Comparison of ENCODE assay signal across 23 cellular contexts in genomic region chrX:32582729-32583128, GRCh38.
DNase-seq lines count a peak whose midpoint lies in the region; ATAC-seq, FAIRE-seq and TF ChIP-seq lines count a peak whose summit lies in the region.
"Had no signal": no experiment of that assay in that cellular context is flagged by ENCODE, and none has a peak within 500 bp of the region (broad histone marks: within the 10 kb centered on the region; RNA-seq: fewer than 3 reads in every experiment).

No MANE protein-coding gene starts in this region.

- no peak overlapping the region for H2AFZ ChIP-seq in H1 (ENCODE audit: low read length)

- intact Hi-C loops in psoas muscle (cut with DNase I): no loop called here
- intact Hi-C loops in esophagus squamous epithelium (cut with DNase I): no loop called here

- no peak overlapping the region for H3K4ac ChIP-seq in H1 (replicated peaks; ENCODE audit: insufficient read length, low read depth, low read length)

- POLR2A ChIA-PET in H1 (lab: Charles Lee; ENCODE audit: partially characterized antibody): no interaction called here

- TF ChIP-seq POLR2A in H1 (IDR thresholded peaks at IDR 0.05; ENCODE audit: control extremely low read depth in 1 of 2, low read depth in 2 of 2, low read length in 2 of 2): no peak
- TF ChIP-seq POLR2A in esophagus squamous epithelium (IDR thresholded peaks at IDR 0.05): no peak

- ATAC-seq in psoas muscle: no peak
- ATAC-seq: GM12878, HCT116 had no signal

- H3K27me3 ChIP-seq in H1 (replicated peaks in 1 of 4; ENCODE audit: control insufficient read depth in 3 of 4, extremely low read depth in 1 of 4, insufficient read depth in 3 of 4, low read length in 3 of 4) (no peaks in the 10 kb centered on the region; a peak in 1 of 7 replicates), iPS-18a (ENCODE audit: control insufficient read depth, insufficient read depth, low read length) (peaks cover 4% of the 10 kb centered on the region), psoas muscle (ENCODE audit: insufficient read depth in 3 of 3, low read length in 2 of 3) (no peaks in the 10 kb centered on the region), esophagus squamous epithelium (no peaks in the 10 kb centered on the region)
- H3K27me3 ChIP-seq: BE2C had no signal

- H3K4me3 ChIP-seq in H1 (ENCODE audit: extremely low read depth in 1 of 4, insufficient read depth in 2 of 4, low read depth in 3 of 4, low read length in 4 of 4) (no peak overlapping the region), iPS-18a (ENCODE audit: low read length) (peak overlapping the region; percentile 11), psoas muscle (no peak overlapping the region), esophagus squamous epithelium (no peak overlapping the region)
- H3K4me3 ChIP-seq: BLaER1 treated with 17β-estradiol and CSF1 and Interleukin-3, amounts not matched to agents 10 nM and 100 nM; GM12878 had no signal

- no peaks in the 10 kb centered on the region for H3K4me1 ChIP-seq in H1 (replicated peaks in 1 of 4; ENCODE audit: control insufficient read depth in 3 of 4, insufficient read depth in 4 of 4, low read length in 3 of 4)
- peaks cover 6% of the 10 kb centered on the region for H3K4me1 ChIP-seq in iPS-18a (ENCODE audit: control insufficient read depth, low read depth, low read length)
- H3K4me1 ChIP-seq in psoas muscle: no peaks in the 10 kb centered on the region
- H3K4me1 ChIP-seq in esophagus squamous epithelium: no peaks in the 10 kb centered on the region
- H3K4me1 ChIP-seq: BE2C; BLaER1 treated with 17β-estradiol and CSF1 and Interleukin-3, amounts not matched to agents 10 nM and 100 nM had no signal

- DNase-seq in NCI-H82 (lab: John Stamatoyannopoulos, UW): peak; percentile 45
- no peak for DNase-seq in NCI-H82 treated with DMSO at 0.1 percent for 48 hours (lab: John Stamatoyannopoulos, UW; ENCODE audit: unreplicated experiment)
- no peak for DNase-seq in H1 (ENCODE audit: low read depth in 1 of 2, low spot score in 2 of 2)
- no peak for DNase-seq in psoas muscle
- DNase-seq in stimulated activated CD4-positive, alpha-beta T cell treated with anti-CD3 and anti-CD28 coated beads, Interleukin-1b, Interleukin-23, amount 100 ng/mL, for 48 hours: no peak
- no peak for DNase-seq in esophagus squamous epithelium (lab: John Stamatoyannopoulos, UW)
- DNase-seq in LoVo (ENCODE audit: low spot score): no peak
- DNase-seq: BE2C; CD4-positive, alpha-beta T cell; CD8-positive, alpha-beta memory T cell; DMS 273 treated with DMSO at 0.1 percent for 48 hours; DMS79; EL; GDM1; GOT3; H9 had no signal

- peak; percentile 62 for FAIRE-seq in H1 (lab: Jason Lieb, UNC)
- FAIRE-seq: A204.1, D721Med, GM12878 had no signal

- no peaks in the 10 kb centered on the region for H4K20me1 ChIP-seq in H1 (replicated peaks in 1 of 2; ENCODE audit: control insufficient read depth in 1 of 2, insufficient read depth in 2 of 2, low read length in 2 of 2)
- H4K20me1 ChIP-seq: BLaER1 treated with 17β-estradiol and CSF1 and Interleukin-3, amounts not matched to agents 10 nM and 100 nM had no signal

- H3K27ac ChIP-seq in H1 (ENCODE audit: low read depth, low read length) (no peak overlapping the region), iPS-18a (ENCODE audit: low read length) (no peak overlapping the region), psoas muscle (no peak overlapping the region), esophagus squamous epithelium (no peak overlapping the region)
- H3K27ac ChIP-seq: 22Rv1; BLaER1 treated with 17β-estradiol and CSF1 and Interleukin-3, amounts not matched to agents 10 nM and 100 nM had no signal

- no peaks in the 10 kb centered on the region for H3K79me1 ChIP-seq in H1 (ENCODE audit: low read depth, low read length)

- no peak overlapping the region for H4K8ac ChIP-seq in H1 (ENCODE audit: extremely low read depth, insufficient read depth, low read length)

- no peak for TF ChIP-seq EP300 in H1 (IDR thresholded peaks at IDR 0.05; ENCODE audit: borderline replicate concordance in 1 of 2, low read depth in 2 of 2, low read length in 2 of 2)

- no peak for TF ChIP-seq RAD21 in H1 (IDR thresholded peaks at IDR 0.05 in 1 of 2, conservative IDR thresholded peaks at IDR 0.05 in 1 of 2; ENCODE audit: low read depth in 2 of 2, low read length in 2 of 2)

- H2BK120ac ChIP-seq in H1 (replicated peaks; ENCODE audit: low read depth, low read length): no peak overlapping the region

- H3K23ac ChIP-seq in H1 (ENCODE audit: insufficient read length): no peak overlapping the region

- H2BK12ac ChIP-seq in H1 (ENCODE audit: low read depth, low read length): no peak overlapping the region

- H2BK20ac ChIP-seq in H1 (ENCODE audit: low read length): no peak overlapping the region

- H2BK15ac ChIP-seq in H1 (ENCODE audit: low read length): no peak overlapping the region

- H3K23me2 ChIP-seq in H1 (ENCODE audit: low read depth, low read length): no peaks in the 10 kb centered on the region

- H2BK5ac ChIP-seq in H1 (ENCODE audit: low read depth, low read length): no peak overlapping the region

- H3K9me3 ChIP-seq in H1 (ENCODE audit: insufficient read depth in 2 of 2, low read depth in 1 of 2, low read length in 1 of 2) (no peaks in the 10 kb centered on the region), iPS-18a (ENCODE audit: control insufficient read depth, low read depth, low read length) (no peaks in the 10 kb centered on the region), psoas muscle (no peaks in the 10 kb centered on the region), esophagus squamous epithelium (no peaks in the 10 kb centered on the region)
- H3K9me3 ChIP-seq: BE2C; BLaER1 treated with 17β-estradiol and CSF1 and Interleukin-3, amounts not matched to agents 10 nM and 100 nM had no signal

- H2AK5ac ChIP-seq in H1 (ENCODE audit: low read depth, low read length): no peak overlapping the region

- H3K9ac ChIP-seq in H1 (replicated peaks in 1 of 4; ENCODE audit: extremely low read depth in 1 of 4, low read depth in 3 of 4, low read length in 3 of 4) (no peak overlapping the region), iPS-18a (ENCODE audit: low read length) (no peak overlapping the region)
- H3K9ac ChIP-seq: BLaER1 treated with 17β-estradiol and CSF1 and Interleukin-3, amounts not matched to agents 10 nM and 100 nM had no signal

- no peak for TF ChIP-seq CTCF in H1 (IDR thresholded peaks at IDR 0.05; ENCODE audit: control extremely low read depth in 1 of 3, insufficient read depth in 1 of 3, low read depth in 1 of 3, low read length in 3 of 3)
- no peak for TF ChIP-seq CTCF in psoas muscle (IDR thresholded peaks at IDR 0.05)
- no peak for TF ChIP-seq CTCF in esophagus squamous epithelium (IDR thresholded peaks at IDR 0.05)

- 12% methylated on average over 3 of the region's 3 CpGs; no CpG with 5 or more reads in 1 of the 2 experiments for WGBS in H1 (ENCODE audit: extremely low coverage in 1 of 2, insufficient coverage in 1 of 2, insufficient read length in 1 of 2, insufficient replicate concordance in 2 of 2, low coverage in 1 of 2, low lambda C conversion rate in 2 of 2, missing lambda C conversion rate in 1 of 2), 2 experiments
- WGBS in psoas muscle, 3 donors: 41 to 64% (median 63%) methylated on average over 3 of the region's 3 CpGs
- 42 to 69% methylated on average over 3 of the region's 3 CpGs for WGBS in esophagus squamous epithelium, 2 donors

- H4K5ac ChIP-seq in H1 (ENCODE audit: insufficient read length, low read depth, low read length): no peak overlapping the region

- no peak overlapping the region for H4K91ac ChIP-seq in H1 (replicated peaks; ENCODE audit: insufficient read length, low read length)

- H3K18ac ChIP-seq in H1 (ENCODE audit: extremely low read depth, low read length): no peak overlapping the region

- no peaks in the 10 kb centered on the region for H3K79me2 ChIP-seq in H1 (ENCODE audit: control insufficient read depth in 1 of 2, insufficient read depth in 2 of 2, low read length in 2 of 2)

- CTCF ChIA-PET in H1 (lab: Charles Lee; ENCODE audit: partially characterized antibody): interaction anchor here (0.7 kb wide), 1 partner anchor 52 kb away, joined by 3 read pairs; no protein-coding TSS in a partner anchor

- no peak overlapping the region for H3K14ac ChIP-seq in H1 (ENCODE audit: insufficient read length)

- H3K4me2 ChIP-seq in H1 (ENCODE audit: insufficient read depth in 1 of 2, low read depth in 2 of 2, low read length in 2 of 2): no peak overlapping the region; a peak in 1 of 4 replicates
- H3K4me2 ChIP-seq: BLaER1 treated with 17β-estradiol and CSF1 and Interleukin-3, amounts not matched to agents 10 nM and 100 nM had no signal

- H3K36me3 ChIP-seq in H1 (ENCODE audit: control insufficient read depth in 2 of 4, insufficient read depth in 4 of 4, low read length in 3 of 4): no peaks in the 10 kb centered on the region
- no peaks in the 10 kb centered on the region for H3K36me3 ChIP-seq in iPS-18a (ENCODE audit: control insufficient read depth, low read depth, low read length)
- no peaks in the 10 kb centered on the region for H3K36me3 ChIP-seq in psoas muscle (ENCODE audit: insufficient read depth in 1 of 2, low read depth in 1 of 2)
- H3K36me3 ChIP-seq in esophagus squamous epithelium: no peaks in the 10 kb centered on the region
- H3K36me3 ChIP-seq: BE2C; BLaER1 treated with 17β-estradiol and CSF1 and Interleukin-3, amounts not matched to agents 10 nM and 100 nM had no signal

- no peak overlapping the region for H3K56ac ChIP-seq in H1 (replicated peaks; ENCODE audit: insufficient read length, low read depth, low read length)

TF ChIP-seq in H1, 55 proteins besides CTCF, POLR2A, EP300 and RAD21:
- TF ChIP-seq SP1 (IDR thresholded peaks at IDR 0.05; ENCODE audit: low read depth, low read length) (peak; percentile 39; the same call in 1 of the 2 replicates), CEBPB (IDR thresholded peaks at IDR 0.05; ENCODE audit: low read depth, low read length) (peak; percentile 62), CBX5 (IDR thresholded peaks at IDR 0.05; ENCODE audit: low read depth, low read length) (no peak), NANOG (IDR thresholded peaks at IDR 0.05; ENCODE audit: insufficient read depth, low read depth, low read length, poor library complexity, severe bottlenecking) (peak; percentile 52)
